Comparison of ENCODE assay signal across 18 cellular contexts in genomic region chr2:215617060-215617824, GRCh38.
"Had no signal": no experiment of that assay in that cellular context is flagged by ENCODE, and none has a peak within 500 bp of the region (broad histone marks: within the 10 kb centered on the region; RNA-seq: fewer than 3 reads in every experiment).

No MANE protein-coding gene starts in this region.

- H3K36me3 ChIP-seq: gastrocnemius medialis, vagina, WERI-Rb-1 had no signal

- H2AFZ ChIP-seq: parathyroid adenoma had no signal

- H3K79me2 ChIP-seq: parathyroid adenoma had no signal

- ATAC-seq: activated CD8-positive, alpha-beta T cell treated with anti-CD3 and anti-CD28 coated beads, Interleukin-2, amount 10 ng/mL, durations not matched to agents 7 days and 5 days; esophagus mucosa; gastrocnemius medialis; sciatic nerve; stimulated activated naive B cell treated with anti-CD40 and anti-IgM and Interleukin-4, amounts not matched to agents 10 μg/mL and 1 μg/mL and 100 μg/mL, for 72 hours had no signal

- DNase-seq: activated CD4-positive, alpha-beta T cell treated with anti-CD3 and anti-CD28 coated beads for 1 hour; activated CD4-positive, alpha-beta T cell treated with anti-CD3 and anti-CD28 coated beads, Interleukin-2, amount 50 U/mL, for 1 hour; activated CD8-positive, alpha-beta T cell treated with anti-CD3 and anti-CD28 coated beads, Interleukin-2, amount 10 ng/mL, durations not matched to agents 7 days and 5 days; activated gamma-delta T cell treated with Interleukin-2 at 50 U/mL for 16 hours; anterior cingulate cortex; effector CD4-positive, alpha-beta T cell; gastrocnemius medialis; hypothalamus; stimulated activated CD4-positive, alpha-beta T cell treated with anti-CD3 and anti-CD28 coated beads, Interleukin-2, amount 100 ng/mL, for 48 hours; stimulated activated CD8-positive, alpha-beta memory T cell treated with anti-CD3 and anti-CD28 coated beads, Interleukin-4, amount 100 ng/mL, for 48 hours; stimulated activated naive B cell treated with anti-CD40 and anti-IgM and Interleukin-4, amounts not matched to agents 10 μg/mL and 1 μg/mL and 100 μg/mL, for 72 hours; testis; WERI-Rb-1 had no signal

- H3K27me3 ChIP-seq: gastrocnemius medialis, testis, vagina had no signal

- H3K9ac ChIP-seq: parathyroid adenoma had no signal

- FAIRE-seq: TTC549 had no signal

- H3K4me3 ChIP-seq: gastrocnemius medialis, testis, vagina had no signal

- H3K9me3 ChIP-seq: gastrocnemius medialis, testis, vagina had no signal

- H3K4me1 ChIP-seq: gastrocnemius medialis, vagina had no signal

- H3K27ac ChIP-seq: gastrocnemius medialis, parathyroid adenoma, testis, vagina, WERI-Rb-1 had no signal
